6 cellular contexts compared by ENCODE assay signal in genomic region chr11:79543101-79543500, GRCh38.
"Had no signal": no experiment of that assay in that cellular context is flagged by ENCODE, and none has a peak within 500 bp of the region (broad histone marks: within the 10 kb centered on the region; RNA-seq: fewer than 3 reads in every experiment).

No MANE protein-coding gene starts in this region.

- H3K27ac ChIP-seq: GM23248 had no signal

- H3K36me3 ChIP-seq: HAP-1 had no signal

- H3K4me1 ChIP-seq: HAP-1 had no signal

- DNase-seq: GM23248, IMR-90, KG1 had no signal

- H3K9me3 ChIP-seq: HAP-1 had no signal

- H2AFZ ChIP-seq: GM23248 had no signal

- ATAC-seq: HCT116, K562 had no signal

- H3K9ac ChIP-seq: GM23248 had no signal

- H3K4me3 ChIP-seq: GM23248, HAP-1, K562 had no signal
